11 cellular contexts compared by ENCODE assay signal in the genomic region with DNA sequence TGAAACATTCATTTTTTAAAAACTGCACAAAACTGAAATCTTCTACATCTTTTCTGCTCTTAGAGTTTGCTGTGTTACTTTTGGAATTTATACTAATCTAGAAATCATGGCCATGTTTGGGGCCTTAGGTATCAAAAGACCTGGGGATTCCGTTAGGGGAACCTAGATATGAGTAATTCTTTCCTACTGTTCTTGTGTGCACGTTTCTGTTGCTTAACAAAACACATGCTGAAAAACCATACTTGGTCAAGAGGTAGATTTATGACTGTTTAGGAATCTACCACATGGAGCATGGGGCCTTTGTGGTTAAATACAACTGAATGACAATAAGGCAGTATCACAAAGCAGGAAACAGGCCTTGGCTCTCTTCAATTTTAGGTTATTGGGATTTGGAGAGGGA.
DNase-seq lines count a peak whose midpoint lies in the region; ATAC-seq and TF ChIP-seq lines count a peak whose summit lies in the region.
"Had no signal": no experiment of that assay in that cellular context is flagged by ENCODE, and none has a peak within 500 bp of the region (broad histone marks: within the 10 kb centered on the region; RNA-seq: fewer than 3 reads in every experiment).

No MANE protein-coding gene starts in this region.

- no peak for TF ChIP-seq CTCF in lower leg skin (IDR thresholded peaks at IDR 0.05)
- TF ChIP-seq CTCF in right atrium auricular region (IDR thresholded peaks at IDR 0.05) = no peak
- TF ChIP-seq CTCF in gastrocnemius medialis (IDR thresholded peaks at IDR 0.05 in 4 of 5, conservative IDR thresholded peaks at IDR 0.05 in 1 of 5) = no peak

- H3K36me3 ChIP-seq in H7 (replicated peaks; ENCODE audit: control insufficient read depth, insufficient read depth, low read length) (no peaks in the 10 kb centered on the region), right atrium auricular region (no peaks in the 10 kb centered on the region), gastrocnemius medialis (no peaks in the 10 kb centered on the region)
- H3K36me3 ChIP-seq: thoracic aorta had no signal

- in situ Hi-C loops in gastrocnemius medialis (cut with MboI; ENCODE audit: low sequenced_read_pairs in 4 of 4) = no loop called here

- H3K4me1 ChIP-seq in right atrium auricular region = peaks cover 0 to 8% of the 10 kb centered on the region in 2 donors
- peaks cover 13 to 19% of the 10 kb centered on the region in 2 donors for H3K4me1 ChIP-seq in gastrocnemius medialis
- H3K4me1 ChIP-seq: parathyroid adenoma had no signal

- DNase-seq in GDM1 (lab: John Stamatoyannopoulos, UW) (peak; percentile 92), astrocyte of the hippocampus (ENCODE audit: low read depth, low spot score) (peak; percentile 77), H7 (no peak), lower leg skin (ENCODE audit: low spot score in 2 of 2) (no peak), right atrium auricular region (ENCODE audit: low spot score) (no peak), gastrocnemius medialis (no peak)

- H3K4me3 ChIP-seq in H7 (ENCODE audit: insufficient read depth, low read depth, low read length) = no peak overlapping the region
- H3K4me3 ChIP-seq in lower leg skin (ENCODE audit: low read depth, poor library complexity, severe bottlenecking) = no peak overlapping the region
- no peak overlapping the region for H3K4me3 ChIP-seq in right atrium auricular region
- H3K4me3 ChIP-seq in gastrocnemius medialis = no peak overlapping the region
- H3K4me3 ChIP-seq: thoracic aorta had no signal

- WGBS in lower leg skin, 2 donors = 37 to 39% methylated on average over 2 of the region's 2 CpGs

- intact Hi-C loops in lower leg skin (cut with DNase I; ENCODE audit: low total_unique reads) (no loop called here), gastrocnemius medialis (cut with DNase I; ENCODE audit: low total_unique reads) (no loop called here)

- ATAC-seq in GM21360 (IDR thresholded peaks at IDR 0.05; ENCODE audit: unreplicated experiment) (peak; percentile 89), HG03378 (IDR thresholded peaks at IDR 0.05; ENCODE audit: unreplicated experiment) (peak; percentile 90), gastrocnemius medialis (no peak)

- no peaks in the 10 kb centered on the region for H3K27me3 ChIP-seq in H7 (ENCODE audit: control insufficient read depth, insufficient read depth, low read length)
- H3K27me3 ChIP-seq in right atrium auricular region = no peaks in the 10 kb centered on the region
- H3K27me3 ChIP-seq in gastrocnemius medialis = no peaks in the 10 kb centered on the region

- no peaks in the 10 kb centered on the region for H3K9me3 ChIP-seq in right atrium auricular region
- no peaks in the 10 kb centered on the region for H3K9me3 ChIP-seq in gastrocnemius medialis
- H3K9me3 ChIP-seq: thoracic aorta had no signal

- TF ChIP-seq POLR2A in lower leg skin (IDR thresholded peaks at IDR 0.05) = no peak
- TF ChIP-seq POLR2A in gastrocnemius medialis (IDR thresholded peaks at IDR 0.05) = no peak

- no peak overlapping the region for H3K27ac ChIP-seq in right atrium auricular region
- H3K27ac ChIP-seq in gastrocnemius medialis = peak overlapping the region in 1 of 4 donors; percentile 21
- H3K27ac ChIP-seq: KMS-11, parathyroid adenoma, thoracic aorta had no signal

Comparison
In these comparisons a context has a peak if more than half of its experiments do, and no peak if none do; other contexts are left out.
1. DNase-seq: peak in GDM1 (single experiment) and astrocyte of the hippocampus (single experiment); none in H7 (single experiment), lower leg skin (0 of 2), right atrium auricular region (single experiment) and gastrocnemius medialis (0 of 2).
2. ATAC-seq: peak in GM21360 (single experiment) and HG03378 (single experiment); none in gastrocnemius medialis (0 of 2).